ENCODE assay signal across 4 cellular contexts in genomic region chr6:3762852-3763251, GRCh38.
A peak's percentile ranks its signal among the peaks of the same experiment; 100 is the strongest.
TF ChIP-seq lines count a peak whose summit lies in the region.

No MANE protein-coding gene starts in this region.

TF ChIP-seq in liver, 16 proteins besides CTCF, POLR2A, EP300 and RAD21 (continues in another document):
- no peak for TF ChIP-seq EGR1 (IDR thresholded peaks at IDR 0.05; ENCODE audit: low read depth in 2 of 2)
- TF ChIP-seq MAX (IDR thresholded peaks at IDR 0.05), result no peak
- TF ChIP-seq YY1 (IDR thresholded peaks at IDR 0.05), result peak; percentile 37
- peak in 1 of 2 donors; percentile 27 for TF ChIP-seq RXRA (IDR thresholded peaks at IDR 0.05)
- peak; percentile 49 to 57 for TF ChIP-seq HNF4A (conservative IDR thresholded peaks at IDR 0.05)
- TF ChIP-seq HNF4G (IDR thresholded peaks at IDR 0.05), result no peak
- TF ChIP-seq REST (IDR thresholded peaks at IDR 0.05), result no peak
- TF ChIP-seq JUND (IDR thresholded peaks at IDR 0.05), result no peak
- no peak for TF ChIP-seq ATF3 (IDR thresholded peaks at IDR 0.05)

TF ChIP-seq in HepG2, 621 proteins besides CTCF, POLR2A, EP300 and RAD21:
- TF ChIP-seq ZNF747 (CRISPR knock-in tag; IDR thresholded peaks at IDR 0.05; ENCODE audit: borderline replicate concordance) (no peak), MIER2 (CRISPR knock-in tag; IDR thresholded peaks at IDR 0.05) (no peak), REL (CRISPR knock-in tag; conservative IDR thresholded peaks at IDR 0.05) (no peak)
TF ChIP-seq in HepG2: peak in this region for 0.

TF ChIP-seq in K562, 482 proteins besides CTCF, POLR2A, EP300 and RAD21:
- TF ChIP-seq ARID3B (CRISPR knock-in tag; IDR thresholded peaks at IDR 0.05; ENCODE audit: borderline replicate concordance) (no peak), NR2C1 (IDR thresholded peaks at IDR 0.05) (no peak), NR2C1 (tag; IDR thresholded peaks at IDR 0.05) (no peak), TARDBP (IDR thresholded peaks at IDR 0.05) (no peak), ARHGAP35 (IDR thresholded peaks at IDR 0.05; ENCODE audit: partially characterized antibody) (no peak), FOXJ3 (CRISPR knock-in tag; IDR thresholded peaks at IDR 0.05) (no peak), HNRNPUL1 (IDR thresholded peaks at IDR 0.05; ENCODE audit: low read length) (no peak), RERE (CRISPR knock-in tag; IDR thresholded peaks at IDR 0.05; ENCODE audit: borderline replicate concordance) (no peak), IFI16 (CRISPR knock-in tag; IDR thresholded peaks at IDR 0.05) (no peak)

TF ChIP-seq in WTC11, 78 proteins besides CTCF, POLR2A, EP300 and RAD21:
- no peak for TF ChIP-seq ZNF423 (CRISPR knock-in tag; IDR thresholded peaks at IDR 0.05)
- no peak for TF ChIP-seq NFATC4 (CRISPR knock-in tag; IDR thresholded peaks at IDR 0.05)
- TF ChIP-seq HMGA2 (CRISPR knock-in tag; IDR thresholded peaks at IDR 0.05), result no peak
- no peak for TF ChIP-seq ZNF416 (CRISPR knock-in tag; IDR thresholded peaks at IDR 0.05)
- no peak for TF ChIP-seq ZNF671 (CRISPR knock-in tag; IDR thresholded peaks at IDR 0.05)
- TF ChIP-seq ESRRA (CRISPR knock-in tag; IDR thresholded peaks at IDR 0.05; ENCODE audit: borderline replicate concordance), result no peak
- TF ChIP-seq ZSCAN18 (CRISPR knock-in tag; IDR thresholded peaks at IDR 0.05), result no peak
- TF ChIP-seq ATF3 (CRISPR knock-in tag; conservative IDR thresholded peaks at IDR 0.05), result no peak
- TF ChIP-seq, protein P1, sequence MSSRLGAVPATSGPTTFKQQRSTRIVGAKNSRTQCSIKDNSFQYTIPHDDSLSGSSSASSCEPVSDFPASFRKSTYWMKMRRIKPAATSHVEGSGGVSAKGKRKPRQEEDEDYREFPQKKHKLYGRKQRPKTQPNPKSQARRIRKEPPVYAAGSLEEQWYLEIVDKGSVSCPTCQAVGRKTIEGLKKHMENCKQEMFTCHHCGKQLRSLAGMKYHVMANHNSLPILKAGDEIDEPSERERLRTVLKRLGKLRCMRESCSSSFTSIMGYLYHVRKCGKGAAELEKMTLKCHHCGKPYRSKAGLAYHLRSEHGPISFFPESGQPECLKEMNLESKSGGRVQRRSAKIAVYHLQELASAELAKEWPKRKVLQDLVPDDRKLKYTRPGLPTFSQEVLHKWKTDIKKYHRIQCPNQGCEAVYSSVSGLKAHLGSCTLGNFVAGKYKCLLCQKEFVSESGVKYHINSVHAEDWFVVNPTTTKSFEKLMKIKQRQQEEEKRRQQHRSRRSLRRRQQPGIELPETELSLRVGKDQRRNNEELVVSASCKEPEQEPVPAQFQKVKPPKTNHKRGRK (CRISPR knock-in tag; IDR thresholded peaks at IDR 0.05; ENCODE audit: borderline replicate concordance), result no peak
- no peak for TF ChIP-seq ZMAT4 (CRISPR knock-in tag; IDR thresholded peaks at IDR 0.05)
- no peak for TF ChIP-seq GTF2I (CRISPR knock-in tag; conservative IDR thresholded peaks at IDR 0.05)
